In genomic region chr19:10112895-10113591, GRCh38 we compare ENCODE assay signal across 8 cellular contexts. TPM values are rescaled to one million over a fixed set of nuclear protein-coding genes. Genes with fewer than 3 reads are reported as not detected.
DNase-seq lines count a peak whose midpoint lies in the region; ATAC-seq and TF ChIP-seq lines count a peak whose summit lies in the region.

No MANE protein-coding gene starts in this region.

- H3K27me3 Mint-ChIP-seq in CD14-positive monocyte (ENCODE audit: low read depth in 3 of 3): no peaks in the 10 kb centered on the region
- peaks cover 19 to 45% (median 24%) of the 10 kb centered on the region in 3 donors for H3K27me3 Mint-ChIP-seq in immature natural killer cell (ENCODE audit: low read depth in 3 of 3)

- peaks cover 67% of the 10 kb centered on the region for H3K36me3 ChIP-seq in adipocyte (ENCODE audit: control insufficient read depth, insufficient read depth, low read length, severe bottlenecking)

- peak overlapping the region; percentile 37 for H3K9ac ChIP-seq in adipocyte (ENCODE audit: low read length)

- H3K27me3 ChIP-seq in adipocyte (replicated peaks; ENCODE audit: control insufficient read depth, insufficient read depth, low read length): no peaks in the 10 kb centered on the region

- H3K4me1 ChIP-seq in adipocyte (ENCODE audit: control insufficient read depth, insufficient read depth, low read length): peaks cover 9% of the 10 kb centered on the region

- H3K4me3 Mint-ChIP-seq in CD14-positive monocyte (peak overlapping the region in 1 of 2 donors; percentile 89), immature natural killer cell (peak overlapping the region; percentile 86 to 92 (median 89))

- no peaks in the 10 kb centered on the region for H3K9me3 ChIP-seq in adipocyte (ENCODE audit: control insufficient read depth, low read length)

- TF ChIP-seq CTCF in CD14-positive monocyte (IDR thresholded peaks at IDR 0.05) (peak; percentile 70), HFF-Myc (IDR thresholded peaks at IDR 0.05; ENCODE audit: low read depth, low read length, missing control alignments) (peak; percentile 66)

- H3K9me3 Mint-ChIP-seq in CD14-positive monocyte (no peaks in the 10 kb centered on the region), immature natural killer cell (no peaks in the 10 kb centered on the region)

- intact Hi-C loops in CD14-positive monocyte (cut with micrococcal nuclease): no loop called here

- H3K27ac Mint-ChIP-seq in CD14-positive monocyte (peak overlapping the region; percentile 93 to 97 (median 94)), immature natural killer cell (peak overlapping the region; percentile 96 to 100 (median 99))

- H3K4me1 Mint-ChIP-seq in CD14-positive monocyte: peaks cover 37% of the 10 kb centered on the region
- peaks cover 71% of the 10 kb centered on the region in 2 donors for H3K4me1 Mint-ChIP-seq in immature natural killer cell

- ATAC-seq in GM19467 (IDR thresholded peaks at IDR 0.05; ENCODE audit: unreplicated experiment): no peak
- no peak for ATAC-seq in HG02852 (IDR thresholded peaks at IDR 0.05; ENCODE audit: unreplicated experiment)

- H3K4me3 ChIP-seq in HFF-Myc (replicated peaks; ENCODE audit: low read depth, low read length): no peak overlapping the region
- H3K4me3 ChIP-seq in adipocyte (ENCODE audit: low read length): no peak overlapping the region

- H3K36me3 Mint-ChIP-seq in CD14-positive monocyte (peaks cover 55 to 74% of the 10 kb centered on the region in 2 donors), immature natural killer cell (peaks cover 10 to 29% (median 12%) of the 10 kb centered on the region in 3 donors)

- DNase-seq in CD14-positive monocyte (ENCODE audit: low spot score) (peak; percentile 56), HFF-Myc (ENCODE audit: extremely low read depth, low read depth) (no peak), T-helper 1 cell (peak; percentile 47 to 63 (median 56)), adipocyte (ENCODE audit: low read depth) (peak; percentile 55), immature natural killer cell (peak; percentile 76 to 81 (median 78))
- peak; percentile 64 for DNase-seq in stimulated activated CD8-positive, alpha-beta memory T cell treated with anti-CD3 and anti-CD28 coated beads, Interleukin-4, amount 100 ng/mL, for 24 hours (ENCODE audit: low read depth)

RNA-seq across cellular contexts. Expression of gene P2RY11, which starts 1.6 kb away (rescaled TPM):
- under 1 TPM; 0.50 to 0.69 TPM for polyA plus RNA-seq in CD14-positive monocyte
- 10 to 100 TPM in 1 of 3 donors, 1 to 10 TPM in 2; 2.6 to 26.7 (median 6.9) TPM for polyA plus RNA-seq in immature natural killer cell

RNA-seq across cellular contexts. Expression of gene EIF3G, which starts 6.7 kb away (rescaled TPM):
- polyA plus RNA-seq in CD14-positive monocyte: 100 to 1,000 TPM; 148 to 166 TPM
- 100 to 1,000 TPM; 334 to 509 (median 485) TPM for polyA plus RNA-seq in immature natural killer cell

RNA-seq across cellular contexts. Expression of gene PPAN, which starts 6.9 kb away (rescaled TPM):
- 1 to 10 TPM; 7.2 to 7.6 TPM for polyA plus RNA-seq in CD14-positive monocyte
- polyA plus RNA-seq in immature natural killer cell: 10 to 100 TPM; 12.1 to 44.8 (median 18.4) TPM

RNA-seq across cellular contexts. Expression of gene ANGPTL6, which starts 10.6 kb away (rescaled TPM):
- polyA plus RNA-seq in CD14-positive monocyte: not detected
- 1 to 10 TPM in 2 of 3 donors, under 1 TPM in 1; 0.53 to 1.9 (median 1.2) TPM for polyA plus RNA-seq in immature natural killer cell

RNA-seq across cellular contexts. Expression of gene SHFL, which starts 26.9 kb away (rescaled TPM):
- 10 to 100 TPM; 12.6 to 17.6 TPM for polyA plus RNA-seq in CD14-positive monocyte
- 10 to 100 TPM; 39.4 to 78.4 (median 44.2) TPM for polyA plus RNA-seq in immature natural killer cell
